ENCODE assay signal across 13 cellular contexts in genomic region chr15:89500397-89501270, GRCh38. TPM values are rescaled to one million over a fixed set of nuclear protein-coding genes. Genes with fewer than 3 reads are reported as not detected.
DNase-seq lines count a peak whose midpoint lies in the region; ATAC-seq and TF ChIP-seq lines count a peak whose summit lies in the region.
"Had no signal": no experiment of that assay in that cellular context is flagged by ENCODE, and none has a peak within 500 bp of the region (broad histone marks: within the 10 kb centered on the region; RNA-seq: fewer than 3 reads in every experiment).

No MANE protein-coding gene starts in this region.

- H3K4me3 ChIP-seq in MM.1S (ENCODE audit: low read length) = no peak overlapping the region
- H3K4me3 ChIP-seq in retinal pigment epithelial cell (ENCODE audit: low read length) = no peak overlapping the region
- H3K4me3 ChIP-seq in left ventricle myocardium inferior = no peak overlapping the region

- H3K4me2 ChIP-seq in MM.1S (ENCODE audit: low read depth, low read length) = no peak overlapping the region

- H3K27ac ChIP-seq in MM.1S (ENCODE audit: low read length) = no peak overlapping the region
- no peak overlapping the region for H3K27ac ChIP-seq in left ventricle myocardium inferior (replicated peaks)

- no peak for ATAC-seq in left colon

- no peak overlapping the region for H3K9ac ChIP-seq in MM.1S (ENCODE audit: low read length)

- 0 out of 2 replicates have a peak, but pooled peaks cover 4% of the 10 kb centered on the region for H3K4me1 ChIP-seq in MM.1S (ENCODE audit: low read length)
- peaks cover 7% of the 10 kb centered on the region for H3K4me1 ChIP-seq in left ventricle myocardium inferior

- peak; percentile 49 for DNase-seq in activated CD8-positive, alpha-beta memory T cell treated with anti-CD3 and anti-CD28 coated beads, Interleukin-2, amount 50 U/mL, for 48 hours
- DNase-seq in activated CD8-positive, alpha-beta memory T cell treated with anti-CD3 and anti-CD28 coated beads, Interleukin-2, amount 50 U/mL, for 4 hours = no peak
- DNase-seq in MM.1S = no peak
- DNase-seq in ecto neural progenitor cell (ENCODE audit: low spot score) = peak; percentile 34
- no peak for DNase-seq in retinal pigment epithelial cell (ENCODE audit: low read depth)
- DNase-seq in left colon = no peak
- DNase-seq in left ventricle myocardium inferior = no peak
- DNase-seq in HPDE6-E6E7 (ENCODE audit: extremely low spot score) = no peak
- DNase-seq: cortex of kidney; naive B cell; stimulated activated naive CD4-positive, alpha-beta T cell; T1000 had no signal

- intact Hi-C loops in left colon (cut with DNase I, micrococcal nuclease) (no loop called here), left ventricle myocardium inferior (cut with micrococcal nuclease) (no loop called here)

- no peaks in the 10 kb centered on the region for H3K9me2 ChIP-seq in MM.1S (replicated peaks; ENCODE audit: insufficient read depth, low read length)

- H3K9me3 ChIP-seq in MM.1S (replicated peaks; ENCODE audit: insufficient read depth, low read length) (no peaks in the 10 kb centered on the region), left ventricle myocardium inferior (replicated peaks) (no peaks in the 10 kb centered on the region)

- no peaks in the 10 kb centered on the region for H4K20me1 ChIP-seq in MM.1S (ENCODE audit: insufficient read depth, low read length)

- H3K27me3 ChIP-seq in MM.1S (replicated peaks; ENCODE audit: insufficient read depth, low read length) = peaks cover 17% of the 10 kb centered on the region
- H3K27me3 ChIP-seq in left ventricle myocardium inferior (ENCODE audit: low read depth) = peaks cover 92% of the 10 kb centered on the region

- TF ChIP-seq CTCF in MM.1S (IDR thresholded peaks at IDR 0.05; ENCODE audit: low read length) = peak; percentile 56
- peak; percentile 42 for TF ChIP-seq CTCF in retinal pigment epithelial cell (conservative IDR thresholded peaks at IDR 0.05; ENCODE audit: low read depth, low read length)
- TF ChIP-seq CTCF in left ventricle myocardium inferior (IDR thresholded peaks at IDR 0.05; ENCODE audit: borderline replicate concordance) = no peak

- H3K79me2 ChIP-seq in MM.1S (ENCODE audit: low read length) = no peaks in the 10 kb centered on the region

- H3K36me3 ChIP-seq in MM.1S (replicated peaks; ENCODE audit: insufficient read depth, low read length) (no peaks in the 10 kb centered on the region), left ventricle myocardium inferior (no peaks in the 10 kb centered on the region)

- H2AFZ ChIP-seq in MM.1S (ENCODE audit: low read length) = no peak overlapping the region

- no peaks in the 10 kb centered on the region for H3F3A ChIP-seq in MM.1S (ENCODE audit: insufficient read depth, low read length)

RNA-seq across cellular contexts. Expression of gene RHCG, which starts 4.3 kb away (rescaled TPM):
- total RNA-seq in left colon (under 1 TPM in 1 of 2 donors, not detected in 1; 0.89 TPM), left ventricle myocardium inferior (0.22 TPM)
- total RNA-seq: activated T-helper 1 cell treated with anti-CD3 and anti-CD28 coated beads, Interleukin-12 subunit alpha, Interleukin-12 subunit beta, Interleukin-2, Interleukin-4 antibody, amounts not matched to agents 30 ng/mL and 10 ng/mL and 1 ng/mL, durations not matched to agents 14 hours and 24 hours and 36 hours had no signal

Comparison
In these comparisons a context has a peak if more than half of its experiments do, and no peak if none do; other contexts are left out.
1. DNase-seq: peak in activated CD8-positive, alpha-beta memory T cell treated with anti-CD3 and anti-CD28 coated beads, Interleukin-2, amount 50 U/mL, for 48 hours (single experiment) and ecto neural progenitor cell (single experiment); none in activated CD8-positive, alpha-beta memory T cell treated with anti-CD3 and anti-CD28 coated beads, Interleukin-2, amount 50 U/mL, for 4 hours (single experiment), MM.1S (single experiment), retinal pigment epithelial cell (single experiment), left colon (0 of 2), left ventricle myocardium inferior (single experiment) and HPDE6-E6E7 (single experiment).